Comparison of ENCODE assay signal across 1 cellular context in genomic region chr16:694863-695354, GRCh38.
TF ChIP-seq lines count a peak whose summit lies in the region.

No MANE protein-coding gene starts in this region.

TF ChIP-seq in H1, 55 proteins besides CTCF, POLR2A, EP300 and RAD21:
- TF ChIP-seq SUZ12 (IDR thresholded peaks at IDR 0.05; ENCODE audit: low read length) (peak; percentile 20; the same call in 1 of the 2 replicates), SIN3A (conservative IDR thresholded peaks at IDR 0.05 in 1 of 2, IDR thresholded peaks at IDR 0.05 in 1 of 2; ENCODE audit: low read depth in 1 of 2, low read length in 2 of 2) (no peak), TAF1 (IDR thresholded peaks at IDR 0.05; ENCODE audit: low read depth, low read length) (no peak), EZH2 (IDR thresholded peaks at IDR 0.05; ENCODE audit: low read depth, low read length, severe bottlenecking) (peak; percentile 28)
